In the genomic region with DNA sequence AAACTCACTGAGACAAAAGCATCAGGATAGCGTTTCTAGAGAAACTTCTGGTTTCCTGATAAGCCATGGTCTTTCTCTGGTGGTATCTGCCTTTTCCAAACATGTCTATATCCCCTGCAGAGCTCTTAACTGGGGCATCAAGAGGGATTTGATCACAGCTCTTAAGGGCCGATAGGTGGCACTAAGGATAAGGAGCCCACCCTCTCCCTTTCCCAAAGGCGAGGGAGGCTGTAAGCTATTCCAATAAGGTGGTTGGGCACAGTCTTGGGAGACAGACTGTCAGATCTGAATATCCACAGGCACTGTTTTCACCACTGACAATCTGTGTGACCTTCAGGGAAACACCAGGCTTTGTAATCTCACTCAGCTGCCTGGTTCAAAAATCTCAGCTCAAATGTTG, we compare ENCODE assay signal across 24 cellular contexts.
DNase-seq lines count a peak whose midpoint lies in the region; ATAC-seq and TF ChIP-seq lines count a peak whose summit lies in the region.
"Had no signal": no experiment of that assay in that cellular context is flagged by ENCODE, and none has a peak within 500 bp of the region (broad histone marks: within the 10 kb centered on the region; RNA-seq: fewer than 3 reads in every experiment).

No MANE protein-coding gene starts in this region.

- intact Hi-C loops in activated CD4-positive, alpha-beta T cell treated with anti-CD3 and anti-CD28 coated beads, Interleukin-2, amount 10 ng/mL, durations not matched to agents 24 days and 14 days (cut with micrococcal nuclease), result no loop called here
- intact Hi-C loops in body of pancreas (cut with DNase I), result no loop called here

- H3K36me3 Mint-ChIP-seq in activated CD4-positive, alpha-beta T cell treated with anti-CD3 and anti-CD28 coated beads, Interleukin-2, amount 10 ng/mL, durations not matched to agents 24 days and 14 days (ENCODE audit: low read depth), result no peaks in the 10 kb centered on the region
- H3K36me3 Mint-ChIP-seq: natural killer cell treated with Interleukin-12 subunit alpha and Interleukin-12 subunit beta and Interleukin-15 and Interleukin-18, amount 100 ng/mL, for 72 hours had no signal

- TF ChIP-seq POLR2A in Peyer's patch (IDR thresholded peaks at IDR 0.05), result no peak
- no peak for TF ChIP-seq POLR2A in body of pancreas (IDR thresholded peaks at IDR 0.05)

- 42 to 52% methylated on average over 3 of the region's 3 CpGs for WGBS in body of pancreas, 2 donors

- no peaks in the 10 kb centered on the region for H3K4me1 ChIP-seq in Peyer's patch
- no peaks in the 10 kb centered on the region for H3K4me1 ChIP-seq in body of pancreas
- H3K4me1 ChIP-seq: psoas muscle, spleen had no signal

- H3K36me3 ChIP-seq in GM06990 (ENCODE audit: control insufficient read depth, insufficient read depth, low read length) (no peaks in the 10 kb centered on the region), WERI-Rb-1 (no peaks in the 10 kb centered on the region), Peyer's patch (no peaks in the 10 kb centered on the region), body of pancreas (replicated peaks in 1 of 2; ENCODE audit: insufficient read depth in 1 of 2, low read depth in 2 of 2) (no peaks in the 10 kb centered on the region)
- H3K36me3 ChIP-seq: spleen had no signal

- DNase-seq in GM06990 (ENCODE audit: extremely low read depth, insufficient read length) (no peak), HuH-7 (ENCODE audit: low spot score) (peak; percentile 22), WERI-Rb-1 (peak; percentile 34), left kidney (ENCODE audit: low read depth, low spot score) (peak; percentile 72), Peyer's patch (no peak), body of pancreas (no peak)
- DNase-seq in activated CD4-positive, alpha-beta T cell treated with anti-CD3 and anti-CD28 coated beads, Interleukin-2, amount 10 ng/mL, durations not matched to agents 24 days and 14 days, result no peak
- DNase-seq: activated CD4-positive, alpha-beta T cell treated with anti-CD3 and anti-CD28 coated beads, Interleukin-2, amount 10 ng/mL, durations not matched to agents 7 days and 5 days; activated CD8-positive, alpha-beta memory T cell treated with anti-CD3 and anti-CD28 coated beads, Interleukin-2, amount 50 U/mL, for 48 hours; activated gamma-delta T cell treated with Interleukin-2 at 50 U/mL for 16 hours; amniotic stem cell; cerebellar nuclear complex; effector memory CD8-positive, alpha-beta T cell; GDM1; NCI-H2029 treated with DMSO at 0.1 percent for 48 hours; NCI-H774; psoas muscle; spleen; stimulated activated CD8-positive, alpha-beta memory T cell treated with anti-CD3 and anti-CD28 coated beads, Interleukin-4, amount 100 ng/mL, for 48 hours; SW 1271 had no signal

- no peaks in the 10 kb centered on the region for H3K9me3 ChIP-seq in WERI-Rb-1 (ENCODE audit: severe bottlenecking)
- H3K9me3 ChIP-seq in Peyer's patch, result no peaks in the 10 kb centered on the region
- no peaks in the 10 kb centered on the region for H3K9me3 ChIP-seq in body of pancreas
- H3K9me3 ChIP-seq: psoas muscle, spleen had no signal

- H3K27ac ChIP-seq in WERI-Rb-1, result no peak overlapping the region
- no peak overlapping the region for H3K27ac ChIP-seq in Peyer's patch
- H3K27ac ChIP-seq in body of pancreas, result no peak overlapping the region
- H3K27ac ChIP-seq: psoas muscle, RWPE1, spleen had no signal

- H3K4me3 Mint-ChIP-seq in activated CD4-positive, alpha-beta T cell treated with anti-CD3 and anti-CD28 coated beads, Interleukin-2, amount 10 ng/mL, durations not matched to agents 24 days and 14 days, result no peak overlapping the region
- H3K4me3 Mint-ChIP-seq: activated CD4-positive, alpha-beta T cell treated with anti-CD3 and anti-CD28 coated beads, Interleukin-2, amount 10 ng/mL, durations not matched to agents 7 days and 5 days; B cell; effector memory CD8-positive, alpha-beta T cell; natural killer cell treated with Interleukin-12 subunit alpha and Interleukin-12 subunit beta and Interleukin-15 and Interleukin-18, amount 100 ng/mL, for 72 hours had no signal

- ATAC-seq in GM19397 (IDR thresholded peaks at IDR 0.05; ENCODE audit: unreplicated experiment) (no peak), body of pancreas (no peak)
- ATAC-seq: effector memory CD8-positive, alpha-beta T cell; natural killer cell treated with Interleukin-12 subunit alpha and Interleukin-12 subunit beta and Interleukin-15 and Interleukin-18, amount 100 ng/mL, for 72 hours; psoas muscle had no signal

- H3K27me3 Mint-ChIP-seq in activated CD4-positive, alpha-beta T cell treated with anti-CD3 and anti-CD28 coated beads, Interleukin-2, amount 10 ng/mL, durations not matched to agents 24 days and 14 days, result no peaks in the 10 kb centered on the region
- H3K27me3 Mint-ChIP-seq: activated CD4-positive, alpha-beta T cell treated with anti-CD3 and anti-CD28 coated beads, Interleukin-2, amount 10 ng/mL, durations not matched to agents 7 days and 5 days had no signal

- H3K4me3 ChIP-seq in GM06990 (replicated peaks; ENCODE audit: low read depth, low read length) (no peak overlapping the region), WERI-Rb-1 (ENCODE audit: low read depth, low read length) (no peak overlapping the region), Peyer's patch (no peak overlapping the region), body of pancreas (no peak overlapping the region)
- H3K4me3 ChIP-seq: psoas muscle, spleen had no signal

- peak; percentile 12 for TF ChIP-seq CTCF in GM06990 (IDR thresholded peaks at IDR 0.05; ENCODE audit: insufficient read depth, low read length, poor library complexity, severe bottlenecking)
- TF ChIP-seq CTCF in WERI-Rb-1 (IDR thresholded peaks at IDR 0.05; ENCODE audit: low read depth, low read length), result peak; percentile 49; the same call in 1 of the 2 replicates
- TF ChIP-seq CTCF in Peyer's patch (IDR thresholded peaks at IDR 0.05), result no peak
- no peak for TF ChIP-seq CTCF in body of pancreas (IDR thresholded peaks at IDR 0.05)

- H3K9me3 Mint-ChIP-seq in activated CD4-positive, alpha-beta T cell treated with anti-CD3 and anti-CD28 coated beads, Interleukin-2, amount 10 ng/mL, durations not matched to agents 24 days and 14 days, result no peaks in the 10 kb centered on the region
- H3K9me3 Mint-ChIP-seq: activated CD4-positive, alpha-beta T cell treated with anti-CD3 and anti-CD28 coated beads, Interleukin-2, amount 10 ng/mL, durations not matched to agents 7 days and 5 days; effector memory CD8-positive, alpha-beta T cell; natural killer cell treated with Interleukin-12 subunit alpha and Interleukin-12 subunit beta and Interleukin-15 and Interleukin-18, amount 100 ng/mL, for 72 hours had no signal

- H3K27ac Mint-ChIP-seq in activated CD4-positive, alpha-beta T cell treated with anti-CD3 and anti-CD28 coated beads, Interleukin-2, amount 10 ng/mL, durations not matched to agents 24 days and 14 days, result no peak overlapping the region
- H3K27ac Mint-ChIP-seq: activated CD4-positive, alpha-beta T cell treated with anti-CD3 and anti-CD28 coated beads, Interleukin-2, amount 10 ng/mL, durations not matched to agents 7 days and 5 days; B cell; effector memory CD8-positive, alpha-beta T cell; natural killer cell treated with Interleukin-12 subunit alpha and Interleukin-12 subunit beta and Interleukin-15 and Interleukin-18, amount 100 ng/mL, for 72 hours had no signal

- H3K4me1 Mint-ChIP-seq in activated CD4-positive, alpha-beta T cell treated with anti-CD3 and anti-CD28 coated beads, Interleukin-2, amount 10 ng/mL, durations not matched to agents 24 days and 14 days, result no peaks in the 10 kb centered on the region
- H3K4me1 Mint-ChIP-seq: activated CD4-positive, alpha-beta T cell treated with anti-CD3 and anti-CD28 coated beads, Interleukin-2, amount 10 ng/mL, durations not matched to agents 7 days and 5 days; B cell had no signal

- H3K27me3 ChIP-seq in GM06990 (replicated peaks; ENCODE audit: control insufficient read depth, insufficient read depth, low read length) (no peaks in the 10 kb centered on the region), WERI-Rb-1 (ENCODE audit: insufficient read depth, low read depth, severe bottlenecking) (no peaks in the 10 kb centered on the region), Peyer's patch (no peaks in the 10 kb centered on the region), body of pancreas (no peaks in the 10 kb centered on the region)

Comparison
In these comparisons a context has a peak if more than half of its experiments do, and no peak if none do; other contexts are left out.
1. DNase-seq: peak in HuH-7 (single experiment), WERI-Rb-1 (single experiment) and left kidney (single experiment); none in GM06990 (single experiment), activated CD4-positive, alpha-beta T cell treated with anti-CD3 and anti-CD28 coated beads, Interleukin-2, amount 10 ng/mL, durations not matched to agents 24 days and 14 days (single experiment), Peyer's patch (0 of 3) and body of pancreas (0 of 4).
2. CTCF ChIP-seq: peak in GM06990 (single experiment) and WERI-Rb-1 (single experiment); none in Peyer's patch (0 of 6) and body of pancreas (0 of 7).